Comparison of ENCODE assay signal across 14 cellular contexts in the genomic region with DNA sequence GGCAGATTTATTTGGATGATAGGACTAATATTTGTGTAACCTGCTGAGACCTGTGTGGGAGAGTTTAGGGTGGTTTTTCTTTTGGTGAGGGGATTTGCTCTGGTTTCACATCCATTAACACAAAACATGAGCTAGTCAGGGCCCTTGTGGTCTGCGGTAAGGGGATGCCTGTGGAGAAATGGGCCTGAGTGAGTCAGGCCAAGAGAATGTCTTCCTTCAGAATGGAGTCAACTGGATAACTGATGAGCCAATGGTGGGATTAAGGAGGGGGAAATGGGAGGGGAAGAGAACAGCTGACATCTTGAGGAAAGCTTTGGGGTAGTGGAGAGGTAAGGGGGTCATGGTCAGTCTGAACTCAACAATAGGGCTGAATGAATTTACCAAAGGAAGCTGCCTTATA. TPM values are rescaled to one million over a fixed set of nuclear protein-coding genes. Genes with fewer than 3 reads are reported as not detected.
DNase-seq lines count a peak whose midpoint lies in the region; ATAC-seq and TF ChIP-seq lines count a peak whose summit lies in the region.
"Had no signal": no experiment of that assay in that cellular context is flagged by ENCODE, and none has a peak within 500 bp of the region (broad histone marks: within the 10 kb centered on the region; RNA-seq: fewer than 3 reads in every experiment).

No MANE protein-coding gene starts in this region.

- no peak for ATAC-seq in HG02571 (IDR thresholded peaks at IDR 0.05; ENCODE audit: unreplicated experiment)
- ATAC-seq: left colon had no signal

- H3K4me1 ChIP-seq in vagina = peaks cover 25% of the 10 kb centered on the region
- H3K4me1 ChIP-seq: parathyroid adenoma had no signal

- intact Hi-C loops in vagina (cut with DNase I) = no loop called here

- TF ChIP-seq POLR2A in vagina (IDR thresholded peaks at IDR 0.05) = no peak

- DNase-seq in HFFc6 (peak; percentile 88), amniotic epithelial cell (ENCODE audit: low read depth) (peak; percentile 98), hepatic stellate cell (ENCODE audit: low spot score) (peak; percentile 91), vagina (ENCODE audit: extremely low spot score in 2 of 2) (no peak), NCI-H524 treated with DMSO at 0.1 percent for 48 hours (lab: John Stamatoyannopoulos, UW) (no peak), DMS53 (lab: John Stamatoyannopoulos, UW) (no peak)
- DNase-seq: activated CD4-positive, alpha-beta T cell treated with anti-CD3 and anti-CD28 coated beads, Interleukin-2, amount 50 U/mL, for 48 hours; effector memory CD4-positive, alpha-beta T cell; left colon; NCI-H2171 treated with DMSO at 0.1 percent for 48 hours had no signal

- H3K27me3 Mint-ChIP-seq in HFFc6 (ENCODE audit: insufficient read depth) = peaks cover 4% of the 10 kb centered on the region; the same call in 1 of the 2 replicates
- H3K27me3 Mint-ChIP-seq: activated naive CD8-positive, alpha-beta T cell had no signal

- H3K27me3 ChIP-seq in vagina = no peaks in the 10 kb centered on the region

- peak overlapping the region; percentile 85 for H3K27ac Mint-ChIP-seq in HFFc6
- H3K27ac Mint-ChIP-seq: activated naive CD8-positive, alpha-beta T cell had no signal

- H3K4me3 ChIP-seq in vagina = no peak overlapping the region
- H3K4me3 ChIP-seq: SK-N-MC had no signal

- H3K36me3 ChIP-seq in vagina = peaks cover 0 to 3% of the 10 kb centered on the region in 2 donors

- H3K9me3 ChIP-seq in vagina = no peaks in the 10 kb centered on the region

- peaks cover 28% of the 10 kb centered on the region for H3K36me3 Mint-ChIP-seq in HFFc6 (ENCODE audit: low read depth)

- H3K9me3 Mint-ChIP-seq in HFFc6 = no peaks in the 10 kb centered on the region

- H3K4me3 Mint-ChIP-seq in HFFc6 = peak overlapping the region; percentile 61
- H3K4me3 Mint-ChIP-seq: activated naive CD8-positive, alpha-beta T cell had no signal

- TF ChIP-seq CTCF in HFFc6 (IDR thresholded peaks at IDR 0.05) = no peak
- TF ChIP-seq CTCF in vagina (IDR thresholded peaks at IDR 0.05) = no peak

- peaks cover 76% of the 10 kb centered on the region for H3K4me1 Mint-ChIP-seq in HFFc6 (ENCODE audit: low read depth)

- H3K27ac ChIP-seq in vagina = peak overlapping the region; percentile 35
- H3K27ac ChIP-seq: parathyroid adenoma, SK-N-MC had no signal

RNA-seq across cellular contexts. Expression of a gene that starts 13.9 kb away (rescaled TPM):
- 1 to 10 TPM; 1.9 to 3.8 (median 3.5) TPM for total RNA-seq in HFFc6 (2021; fragmentation: NEBNext Ultra II Directional; extraction: Animal tissue kit (Norgen Biotek cat#: 25700))
- 16.0 TPM for total RNA-seq in vagina

Comparison
In these comparisons a context has a peak if more than half of its experiments do, and no peak if none do; other contexts are left out.
1. DNase-seq: peak in HFFc6 (single experiment), amniotic epithelial cell (single experiment) and hepatic stellate cell (single experiment); none in vagina (0 of 2), NCI-H524 treated with DMSO at 0.1 percent for 48 hours (single experiment) and DMS53 (single experiment).